In the genomic region with DNA sequence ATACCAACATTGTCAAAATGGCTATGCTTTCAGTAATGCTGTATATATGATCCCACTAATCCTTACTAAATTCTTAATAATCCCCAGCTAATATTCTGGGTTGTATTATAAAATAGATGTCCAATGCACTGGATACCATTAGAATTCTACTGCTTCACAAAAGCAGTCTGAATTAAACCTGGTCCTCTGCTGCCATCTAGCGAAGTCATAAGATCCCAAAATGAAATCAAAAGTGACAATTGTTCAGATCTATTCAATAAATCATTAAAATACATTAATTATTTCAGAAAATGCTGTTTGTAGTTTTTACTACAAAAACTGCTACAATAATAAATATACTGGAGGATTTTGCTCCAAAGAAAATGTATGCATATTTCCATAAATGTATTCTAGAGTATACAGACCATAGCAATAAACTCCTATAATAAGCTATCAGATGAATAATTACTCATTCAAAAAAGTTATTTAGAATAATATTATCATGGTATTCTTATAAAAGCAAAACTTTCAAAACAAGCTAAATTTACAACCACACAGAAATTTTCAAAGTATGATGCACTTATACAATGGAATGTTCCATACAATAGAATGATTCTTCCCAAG, we compare ENCODE assay signal across 8 cellular contexts.
DNase-seq lines count a peak whose midpoint lies in the region; ATAC-seq and TF ChIP-seq lines count a peak whose summit lies in the region.

No MANE protein-coding gene starts in this region.

- H3K9me3 ChIP-seq in RWPE2 (ENCODE audit: severe bottlenecking) (no peaks in the 10 kb centered on the region), lower lobe of right lung (no peaks in the 10 kb centered on the region), transverse colon (no peaks in the 10 kb centered on the region)

- no peak overlapping the region for H2AFZ ChIP-seq in KMS-11 (ENCODE audit: low read depth)

- H3K4me2 ChIP-seq in KMS-11, result no peak overlapping the region

- TF ChIP-seq CTCF in KMS-11 (conservative IDR thresholded peaks at IDR 0.05; ENCODE audit: low read depth, low read length) (peak; percentile 74), RWPE2 (IDR thresholded peaks at IDR 0.05; ENCODE audit: poor library complexity, severe bottlenecking) (peak; percentile 83), chondrocyte (IDR thresholded peaks at IDR 0.05) (peak; percentile 96), lower lobe of right lung (IDR thresholded peaks at IDR 0.05) (peak; percentile 66), transverse colon (IDR thresholded peaks at IDR 0.05) (peak; percentile 53 to 63 (median 60))

- in situ Hi-C loops in transverse colon (cut with MboI; ENCODE audit: low pct_ligation_motif_present in 1 of 4, low pct_unique_long_range_greater_than_20kb in 1 of 4, low sequenced_read_pairs in 3 of 4), result loop anchor here in 1 of 4 donors (25.0 kb wide), 1 partner anchor 934 kb away; no protein-coding TSS in a partner anchor

- no peak overlapping the region for H3K4me3 ChIP-seq in KMS-11 (IDR thresholded peaks at IDR 0.05; ENCODE audit: insufficient read depth, low read depth, low read length)
- no peak overlapping the region for H3K4me3 ChIP-seq in RWPE2 (ENCODE audit: severe bottlenecking)
- no peak overlapping the region for H3K4me3 ChIP-seq in lower lobe of right lung
- no peak overlapping the region for H3K4me3 ChIP-seq in transverse colon

- no peak overlapping the region for H3K27ac Mint-ChIP-seq in chondrocyte (ENCODE audit: unreplicated experiment)

- ATAC-seq in RWPE2 (ENCODE audit: low read depth) (no peak), lower lobe of right lung (no peak), GM19452 (IDR thresholded peaks at IDR 0.05; ENCODE audit: unreplicated experiment) (no peak)

- H3K9ac ChIP-seq in KMS-11, result no peak overlapping the region

- no peaks in the 10 kb centered on the region for H3K79me2 ChIP-seq in KMS-11 (ENCODE audit: insufficient read depth, low read depth)

- no peak for TF ChIP-seq EP300 in transverse colon (IDR thresholded peaks at IDR 0.05; ENCODE audit: low read depth)

- no peaks in the 10 kb centered on the region for H3K27me3 Mint-ChIP-seq in chondrocyte (ENCODE audit: low read depth)

- H3K27me3 ChIP-seq in KMS-11 (ENCODE audit: insufficient read depth, low read depth) (no peaks in the 10 kb centered on the region), RWPE2 (ENCODE audit: insufficient read depth, poor library complexity, severe bottlenecking) (no peaks in the 10 kb centered on the region), lower lobe of right lung (ENCODE audit: low read depth) (no peaks in the 10 kb centered on the region), transverse colon (no peaks in the 10 kb centered on the region)

- TF ChIP-seq POLR2A in transverse colon (IDR thresholded peaks at IDR 0.05), result no peak

- WGBS in transverse colon (ENCODE audit: low coverage in 1 of 2), 2 donors, result 0% methylated on average over 1 of the region's 1 CpG

- H3K4me1 Mint-ChIP-seq in chondrocyte (ENCODE audit: low read depth), result peaks cover 39% of the 10 kb centered on the region

- H3K27ac ChIP-seq in KMS-11, result no peak overlapping the region
- no peak overlapping the region for H3K27ac ChIP-seq in RWPE2 (ENCODE audit: poor library complexity, severe bottlenecking)
- H3K27ac ChIP-seq in lower lobe of right lung, result no peak overlapping the region
- no peak overlapping the region for H3K27ac ChIP-seq in transverse colon

- no peaks in the 10 kb centered on the region for H4K20me1 ChIP-seq in KMS-11 (ENCODE audit: insufficient read depth)

- intact Hi-C loops in lower lobe of right lung (cut with DNase I) (no loop called here), transverse colon (cut with DNase I; ENCODE audit: low total_unique reads) (no loop called here)

- no peak overlapping the region for H3K4me3 Mint-ChIP-seq in chondrocyte (ENCODE audit: unreplicated experiment)

- H3K9me3 Mint-ChIP-seq in chondrocyte (ENCODE audit: low read depth), result no peaks in the 10 kb centered on the region

- H3K36me3 ChIP-seq in KMS-11 (ENCODE audit: insufficient read depth) (no peaks in the 10 kb centered on the region), RWPE2 (ENCODE audit: low read depth) (0 out of 2 replicates have a peak, but pooled peaks cover 3% of the 10 kb centered on the region), lower lobe of right lung (no peaks in the 10 kb centered on the region), transverse colon (no peaks in the 10 kb centered on the region)

- H3K36me3 Mint-ChIP-seq in chondrocyte (ENCODE audit: low read depth), result no peaks in the 10 kb centered on the region

- peaks cover 19% of the 10 kb centered on the region for H3K4me1 ChIP-seq in KMS-11 (ENCODE audit: low read depth, poor library complexity, severe bottlenecking)
- H3K4me1 ChIP-seq in RWPE2 (ENCODE audit: insufficient read depth, poor library complexity, severe bottlenecking), result peaks cover 21% of the 10 kb centered on the region
- no peaks in the 10 kb centered on the region for H3K4me1 ChIP-seq in lower lobe of right lung
- H3K4me1 ChIP-seq in transverse colon, result peaks cover 0 to 40% (median 9%) of the 10 kb centered on the region in 4 donors

- DNase-seq in activated gamma-delta T cell treated with Interleukin-2 at 50 U/mL for 16 hours (peak; percentile 38), activated gamma-delta T cell (lab: John Stamatoyannopoulos, UW) (no peak), RWPE2 (ENCODE audit: low spot score) (no peak), chondrocyte (ENCODE audit: low spot score) (no peak), lower lobe of right lung (no peak), transverse colon (peak; percentile 15)

Comparison
In these comparisons a context has a peak if more than half of its experiments do, and no peak if none do; other contexts are left out.
1. DNase-seq: peak in activated gamma-delta T cell treated with Interleukin-2 at 50 U/mL for 16 hours (single experiment) and transverse colon (single experiment); none in activated gamma-delta T cell (single experiment), RWPE2 (single experiment), chondrocyte (single experiment) and lower lobe of right lung (single experiment).
2. Peak in every context shown above with its lines, with median percentiles within 50 percentile points of each other: CTCF ChIP-seq.